15 cellular contexts compared by ENCODE assay signal in the genomic region with DNA sequence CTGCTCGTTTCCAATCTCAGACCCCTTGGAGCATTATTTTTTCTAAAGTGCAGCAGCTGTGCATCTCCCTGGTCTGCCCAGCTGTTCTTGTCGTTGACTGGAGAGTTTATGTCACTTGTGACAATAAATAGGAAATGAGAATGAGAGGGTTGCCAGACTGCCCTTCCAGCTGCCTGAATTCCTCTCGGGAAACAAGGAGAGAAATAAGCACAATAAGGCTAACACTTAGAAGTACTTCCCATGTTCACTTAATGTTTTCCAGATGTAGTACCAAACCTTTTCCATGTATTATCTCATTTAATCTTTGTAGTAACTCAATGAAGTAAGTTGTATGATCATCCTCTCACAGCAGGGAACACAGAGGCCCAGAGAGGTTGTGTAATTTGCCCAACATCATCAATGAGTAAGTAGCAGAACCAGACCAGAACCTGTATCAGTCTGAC. TPM values are rescaled to one million over a fixed set of nuclear protein-coding genes. Genes with fewer than 3 reads are reported as not detected.
A peak's percentile ranks its signal among the peaks of the same experiment; 100 is the strongest.
DNase-seq lines count a peak whose midpoint lies in the region; ATAC-seq and TF ChIP-seq lines count a peak whose summit lies in the region.
"Had no signal": no experiment of that assay in that cellular context is flagged by ENCODE, and none has a peak within 500 bp of the region (broad histone marks: within the 10 kb centered on the region; RNA-seq: fewer than 3 reads in every experiment).

No MANE protein-coding gene starts in this region.

- H3K4me1 ChIP-seq in SK-N-SH (ENCODE audit: control insufficient read depth in 1 of 2, insufficient read depth in 2 of 2, low read depth in 1 of 2, low read length in 1 of 2) (peaks cover 12 to 31% of the 10 kb centered on the region in 2 experiments), vagina (peaks cover 61% of the 10 kb centered on the region)

- peaks cover 5% of the 10 kb centered on the region for H3F3A ChIP-seq in SK-N-SH (replicated peaks; ENCODE audit: insufficient read depth)

- H3K9me2 ChIP-seq in SK-N-SH = no peaks in the 10 kb centered on the region

- H3K27ac ChIP-seq in SK-N-SH (ENCODE audit: low read depth in 2 of 2, low read length in 1 of 2) (peak overlapping the region; percentile 5 to 71; a peak in 3 of 4 replicates), coronary artery (peak overlapping the region; percentile 5 to 54), vagina (peak overlapping the region; percentile 43)

- ATAC-seq in SK-N-SH treated with all-trans-retinoic acid at 6 μM for 48 hours (no peak; the same call in 2 of the 3 replicates), GM21367 (IDR thresholded peaks at IDR 0.05; ENCODE audit: unreplicated experiment) (no peak)
- ATAC-seq: stimulated activated naive CD8-positive, alpha-beta T cell treated with anti-CD3 and anti-CD28 coated beads, Interleukin-15, Interleukin-2, amounts not matched to agents 100 U/mL and 50 U/mL, for 24 hours had no signal

- DNase-seq in SK-N-SH (no peak), coronary artery (ENCODE audit: low spot score) (no peak), left kidney (ENCODE audit: low read depth, low spot score) (peak; percentile 32), vagina (ENCODE audit: extremely low spot score in 2 of 2) (no peak), H7 (no peak), T-helper 9 cell (no peak)
- DNase-seq: activated T-cell treated with anti-CD3 and anti-CD28 coated beads, Interleukin-2, amount 50 U/mL, for 24 hours; NCI-H1048; nucleus accumbens; stimulated activated CD4-positive, alpha-beta T cell treated with anti-CD3 and anti-CD28 coated beads, Interleukin-2, amount 100 ng/mL, for 24 hours; stimulated activated naive CD8-positive, alpha-beta T cell treated with anti-CD3 and anti-CD28 coated beads, Interleukin-15, Interleukin-2, amounts not matched to agents 100 U/mL and 50 U/mL, for 24 hours had no signal

- POLR2A ChIA-PET in SK-N-SH (lab: Yijun Ruan, JAX) = no interaction called here

- peaks cover 96% of the 10 kb centered on the region for H4K20me1 ChIP-seq in SK-N-SH (ENCODE audit: insufficient read depth)

- H3K27me3 ChIP-seq in SK-N-SH (ENCODE audit: insufficient read depth) (no peaks in the 10 kb centered on the region), vagina (no peaks in the 10 kb centered on the region), H7 (ENCODE audit: control insufficient read depth, insufficient read depth, low read length) (no peaks in the 10 kb centered on the region)

- TF ChIP-seq CTCF in SK-N-SH (IDR thresholded peaks at IDR 0.05) (no peak), coronary artery (IDR thresholded peaks at IDR 0.05) (no peak), vagina (IDR thresholded peaks at IDR 0.05) (no peak)

- H3K79me2 ChIP-seq in SK-N-SH (ENCODE audit: insufficient read depth) = peaks cover 65% of the 10 kb centered on the region

- no peak for TF ChIP-seq EP300 in SK-N-SH (IDR thresholded peaks at IDR 0.05; ENCODE audit: borderline replicate concordance in 1 of 2, low read depth in 1 of 2, low read length in 1 of 2)

- H3K9me3 ChIP-seq in SK-N-SH = no peaks in the 10 kb centered on the region
- no peaks in the 10 kb centered on the region for H3K9me3 ChIP-seq in vagina

- H3K4me2 ChIP-seq in SK-N-SH = peak overlapping the region; percentile 20; the same call in 1 of the 2 replicates

- H3K9ac ChIP-seq in SK-N-SH = no peak overlapping the region

- intact Hi-C loops in vagina (cut with DNase I) = no loop called here

- H3K4me3 ChIP-seq in SK-N-SH (ENCODE audit: low read depth in 2 of 2, low read length in 1 of 2) = no peak overlapping the region
- no peak overlapping the region for H3K4me3 ChIP-seq in coronary artery
- no peak overlapping the region for H3K4me3 ChIP-seq in vagina
- H3K4me3 ChIP-seq in H7 (ENCODE audit: insufficient read depth, low read depth, low read length) = no peak overlapping the region

- no peak overlapping the region for H2AFZ ChIP-seq in SK-N-SH (ENCODE audit: low read depth)

- CTCF ChIA-PET in SK-N-SH (lab: Yijun Ruan, JAX) = interaction anchor here (1.1 kb wide), 2 partner anchors 18 to 19 kb away, joined by 3 read pairs; a partner anchor contains a TSS

- H3K36me3 ChIP-seq in SK-N-SH (replicated peaks in 1 of 2; ENCODE audit: control insufficient read depth in 1 of 2, insufficient read depth in 2 of 2, low read length in 1 of 2) (no peaks in the 10 kb centered on the region), vagina (no peaks in the 10 kb centered on the region), H7 (replicated peaks; ENCODE audit: control insufficient read depth, insufficient read depth, low read length) (no peaks in the 10 kb centered on the region; the same call in 1 of the 2 replicates)

- no peak for TF ChIP-seq POLR2A in vagina (IDR thresholded peaks at IDR 0.05)

- 40% methylated on average over 3 of the region's 3 CpGs for WGBS in SK-N-SH (ENCODE audit: low lambda C conversion rate)

- TF ChIP-seq RAD21 in SK-N-SH (IDR thresholded peaks at IDR 0.05; ENCODE audit: low read length) = no peak

TF ChIP-seq in SK-N-SH, 30 proteins besides CTCF, POLR2A, EP300 and RAD21:
- peak; percentile 13; the same call in 1 of the 2 replicates for TF ChIP-seq TCF12 (IDR thresholded peaks at IDR 0.05)
- TF ChIP-seq POLR2AphosphoS5 (IDR thresholded peaks at IDR 0.05; ENCODE audit: low read depth, low read length) = no peak

TF ChIP-seq in SK-N-SH treated with all-trans-retinoic acid at 6 μM for 48 hours, 23 proteins besides CTCF, POLR2A, EP300 and RAD21:
- TF ChIP-seq, protein P1, sequence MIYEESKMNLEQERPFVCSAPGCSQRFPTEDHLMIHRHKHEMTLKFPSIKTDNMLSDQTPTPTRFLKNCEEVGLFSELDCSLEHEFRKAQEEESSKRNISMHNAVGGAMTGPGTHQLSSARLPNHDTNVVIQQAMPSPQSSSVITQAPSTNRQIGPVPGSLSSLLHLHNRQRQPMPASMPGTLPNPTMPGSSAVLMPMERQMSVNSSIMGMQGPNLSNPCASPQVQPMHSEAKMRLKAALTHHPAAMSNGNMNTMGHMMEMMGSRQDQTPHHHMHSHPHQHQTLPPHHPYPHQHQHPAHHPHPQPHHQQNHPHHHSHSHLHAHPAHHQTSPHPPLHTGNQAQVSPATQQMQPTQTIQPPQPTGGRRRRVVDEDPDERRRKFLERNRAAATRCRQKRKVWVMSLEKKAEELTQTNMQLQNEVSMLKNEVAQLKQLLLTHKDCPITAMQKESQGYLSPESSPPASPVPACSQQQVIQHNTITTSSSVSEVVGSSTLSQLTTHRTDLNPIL (CRISPR knock-in tag; IDR thresholded peaks at IDR 0.05; ENCODE audit: low read depth) = no peak
- no peak for TF ChIP-seq GLIS3 (CRISPR knock-in tag; IDR thresholded peaks at IDR 0.05)

RNA-seq across cellular contexts. Expression of a gene that starts 19.9 kb away (rescaled TPM):
- 37.9 and 38.8 TPM in 2 replicates for polyA plus RNA-seq in SK-N-SH (2012; rRNA removed)
- polyA plus RNA-seq in SK-N-SH (2012; cell fraction: cytosol; rRNA removed) = 18.2 and 31.1 TPM in 2 replicates
- polyA plus RNA-seq in SK-N-SH (2012; cell fraction: nucleus; rRNA removed) = 22.1 and 34.2 TPM in 2 replicates
- 18.4 TPM for total RNA-seq in vagina
- 30.2 and 33.4 TPM in 2 replicates for total RNA-seq in H7 (2014; rRNA removed; shearing (Covaris generic))

RNA-seq across cellular contexts. Expression of a gene that starts 20.4 kb away (rescaled TPM):
- 56.9 and 83.9 TPM in 2 replicates for polyA plus RNA-seq in SK-N-SH (2012; rRNA removed)
- polyA plus RNA-seq in SK-N-SH (2012; cell fraction: cytosol; rRNA removed) = 29.5 and 42.8 TPM in 2 replicates
- 176 and 209 TPM in 2 replicates for polyA plus RNA-seq in SK-N-SH (2012; cell fraction: nucleus; rRNA removed)
- 92.6 TPM for total RNA-seq in vagina
- total RNA-seq in H7 (2014; rRNA removed; shearing (Covaris generic)) = 177 and 188 TPM in 2 replicates

RNA-seq across cellular contexts. Expression of a gene that starts 54.0 kb away (rescaled TPM):
- 0.72 and 0.99 TPM in 2 replicates for polyA plus RNA-seq in SK-N-SH (2012; rRNA removed)
- 0.75 and 0.82 TPM in 2 replicates for polyA plus RNA-seq in SK-N-SH (2012; cell fraction: cytosol; rRNA removed)
- polyA plus RNA-seq in SK-N-SH (2012; cell fraction: nucleus; rRNA removed) = 1.6 and 2.2 TPM in 2 replicates
- total RNA-seq in vagina = not detected
- not detected in 2 replicates for total RNA-seq in H7 (2014; rRNA removed; shearing (Covaris generic))
- total RNA-seq: Daoy, SK-MEL-5 had no signal
